ENCODE assay signal across 18 cellular contexts in genomic region chr9:8627944-8628679, GRCh38.
DNase-seq lines count a peak whose midpoint lies in the region; ATAC-seq, FAIRE-seq and TF ChIP-seq lines count a peak whose summit lies in the region.
"Had no signal": no experiment of that assay in that cellular context is flagged by ENCODE, and none has a peak within 500 bp of the region (broad histone marks: within the 10 kb centered on the region; RNA-seq: fewer than 3 reads in every experiment).

No MANE protein-coding gene starts in this region.

- peak; percentile 72 for FAIRE-seq in keratinocyte (lab: Jason Lieb, UNC)
- FAIRE-seq: K562 had no signal

- peak overlapping the region; percentile 44 for H3K4me2 ChIP-seq in keratinocyte (ENCODE audit: control insufficient read depth, extremely low read depth, insufficient read depth, low read depth, low read length)

- no peaks in the 10 kb centered on the region for H3K9me1 ChIP-seq in keratinocyte (ENCODE audit: control insufficient read depth, extremely low read depth, insufficient read depth, low read length)

- H2AFZ ChIP-seq in keratinocyte (ENCODE audit: control insufficient read depth, low read length), result peak overlapping the region; percentile 76

- no peaks in the 10 kb centered on the region for H3K36me3 Mint-ChIP-seq in T-helper 17 cell (ENCODE audit: low read depth)
- H3K36me3 Mint-ChIP-seq: activated naive CD8-positive, alpha-beta T cell treated with anti-CD3 and anti-CD28 coated beads for 36 hours; CD4-positive, CD25-positive, alpha-beta regulatory T cell had no signal

- DNase-seq in NCI-H1436 (lab: John Stamatoyannopoulos, UW) (peak; percentile 5), NCI-H1436 treated with DMSO at 0.1 percent for 48 hours (lab: John Stamatoyannopoulos, UW) (no peak), RWPE1 (ENCODE audit: low spot score) (peak; percentile 2), keratinocyte (ENCODE audit: low read depth, low spot score) (peak; percentile 38), thoracic aorta (ENCODE audit: low spot score) (no peak), T-helper 17 cell (no peak)
- DNase-seq in stimulated activated CD8-positive, alpha-beta memory T cell treated with anti-CD3 and anti-CD28 coated beads, Interleukin-4, amount 100 ng/mL, for 48 hours, result no peak
- DNase-seq: 8988T; activated CD4-positive, alpha-beta T cell treated with anti-CD3 and anti-CD28 coated beads, Interleukin-2, amount 10 ng/mL, durations not matched to agents 24 days and 14 days; activated naive CD8-positive, alpha-beta T cell treated with anti-CD3 and anti-CD28 coated beads for 36 hours; activated T-cell treated with anti-CD3 and anti-CD28 coated beads, Interleukin-2, amount 50 U/mL, for 24 hours; CD4-positive, CD25-positive, alpha-beta regulatory T cell; EL; posterior cingulate gyrus; SJCRH30 had no signal

- dilution Hi-C loops in keratinocyte (cut with MboI; ENCODE audit: extremely low pct_ligation_motif_present, low sequenced_read_pairs), result no loop called here

- H3K27me3 Mint-ChIP-seq in T-helper 17 cell, result peaks cover 11% of the 10 kb centered on the region
- H3K27me3 Mint-ChIP-seq: activated CD4-positive, alpha-beta T cell treated with anti-CD3 and anti-CD28 coated beads, Interleukin-2, amount 10 ng/mL, durations not matched to agents 24 days and 14 days; activated naive CD8-positive, alpha-beta T cell treated with anti-CD3 and anti-CD28 coated beads for 36 hours; activated T-cell treated with anti-CD3 and anti-CD28 coated beads, Interleukin-2, amount 50 U/mL, for 24 hours; CD4-positive, CD25-positive, alpha-beta regulatory T cell had no signal

- H3K27me3 ChIP-seq in keratinocyte (ENCODE audit: control insufficient read depth, extremely low read depth, insufficient read depth, low read length) (no peaks in the 10 kb centered on the region), thoracic aorta (replicated peaks; ENCODE audit: insufficient read depth) (no peaks in the 10 kb centered on the region)
- H3K27me3 ChIP-seq: SJCRH30, suprapubic skin had no signal

- no peaks in the 10 kb centered on the region for H3K79me2 ChIP-seq in keratinocyte (ENCODE audit: control insufficient read depth, insufficient read depth, low read length)

- no peaks in the 10 kb centered on the region for H3K4me1 Mint-ChIP-seq in T-helper 17 cell
- H3K4me1 Mint-ChIP-seq: activated CD4-positive, alpha-beta T cell treated with anti-CD3 and anti-CD28 coated beads, Interleukin-2, amount 10 ng/mL, durations not matched to agents 24 days and 14 days; activated naive CD8-positive, alpha-beta T cell treated with anti-CD3 and anti-CD28 coated beads for 36 hours; CD4-positive, CD25-positive, alpha-beta regulatory T cell had no signal

- H3K27ac ChIP-seq in RWPE1 (no peak overlapping the region), keratinocyte (ENCODE audit: control insufficient read depth, insufficient read depth, low read length) (peak overlapping the region; percentile 30), thoracic aorta (peak overlapping the region; percentile 9 to 39)
- H3K27ac ChIP-seq: SJCRH30, suprapubic skin had no signal

- TF ChIP-seq CTCF in RWPE1 (conservative IDR thresholded peaks at IDR 0.05; ENCODE audit: low read depth) (no peak), keratinocyte (optimal IDR thresholded peaks at IDR 0.05 in 1 of 3, IDR thresholded peaks at IDR 0.05 in 1 of 3, conservative IDR thresholded peaks at IDR 0.05 in 1 of 3; ENCODE audit: extremely low read depth in 1 of 3, insufficient read depth in 2 of 3, low read length in 3 of 3) (no peak), thoracic aorta (IDR thresholded peaks at IDR 0.05) (no peak)

- H3K36me3 ChIP-seq in keratinocyte (ENCODE audit: control insufficient read depth in 2 of 2, extremely low read depth in 1 of 2, insufficient read depth in 2 of 2, low read length in 2 of 2) (no peaks in the 10 kb centered on the region), thoracic aorta (no peaks in the 10 kb centered on the region)
- H3K36me3 ChIP-seq: SJCRH30, suprapubic skin had no signal

- ATAC-seq in thoracic aorta (ENCODE audit: insufficient number of reproducible peaks, low FRiP score, low read depth) (no peak), GM18873 (IDR thresholded peaks at IDR 0.05; ENCODE audit: low FRiP score, unreplicated experiment) (no peak), T-helper 17 cell (no peak)
- ATAC-seq: K562 had no signal

- H3K4me3 Mint-ChIP-seq in T-helper 17 cell, result no peak overlapping the region
- H3K4me3 Mint-ChIP-seq: activated CD4-positive, alpha-beta T cell treated with anti-CD3 and anti-CD28 coated beads, Interleukin-2, amount 10 ng/mL, durations not matched to agents 24 days and 14 days; activated naive CD8-positive, alpha-beta T cell treated with anti-CD3 and anti-CD28 coated beads for 36 hours; activated T-cell treated with anti-CD3 and anti-CD28 coated beads, Interleukin-2, amount 50 U/mL, for 24 hours; CD4-positive, CD25-positive, alpha-beta regulatory T cell had no signal

- H3K9ac ChIP-seq in keratinocyte (ENCODE audit: control insufficient read depth, extremely low read depth, insufficient read depth, low read length), result no peak overlapping the region

- no peaks in the 10 kb centered on the region for H4K20me1 ChIP-seq in keratinocyte (ENCODE audit: control insufficient read depth, extremely low read depth, insufficient read depth, low read length)

- peaks cover 11% of the 10 kb centered on the region for H3K4me1 ChIP-seq in keratinocyte (ENCODE audit: control insufficient read depth, extremely low read depth, insufficient read depth, low read length)
- peaks cover 11 to 43% of the 10 kb centered on the region in 2 donors for H3K4me1 ChIP-seq in thoracic aorta (ENCODE audit: control insufficient read depth in 1 of 2, low read depth in 2 of 2)
- H3K4me1 ChIP-seq: SJCRH30, suprapubic skin had no signal

- no peaks in the 10 kb centered on the region for H3K9me3 ChIP-seq in keratinocyte (ENCODE audit: control insufficient read depth, low read depth, low read length)
- H3K9me3 ChIP-seq in thoracic aorta, result no peaks in the 10 kb centered on the region
- H3K9me3 ChIP-seq in T-helper 17 cell (ENCODE audit: control insufficient read depth, low read length, poor library complexity, severe bottlenecking), result no peaks in the 10 kb centered on the region
- H3K9me3 ChIP-seq: SJCRH30, suprapubic skin had no signal

- POLR2A ChIA-PET in RWPE1 (lab: Yijun Ruan, JAX; ENCODE audit: low non-redundant PET), result no interaction called here

- no peak overlapping the region for H3K27ac Mint-ChIP-seq in T-helper 17 cell
- H3K27ac Mint-ChIP-seq: activated CD4-positive, alpha-beta T cell treated with anti-CD3 and anti-CD28 coated beads, Interleukin-2, amount 10 ng/mL, durations not matched to agents 24 days and 14 days; activated naive CD8-positive, alpha-beta T cell treated with anti-CD3 and anti-CD28 coated beads for 36 hours; activated T-cell treated with anti-CD3 and anti-CD28 coated beads, Interleukin-2, amount 50 U/mL, for 24 hours; CD4-positive, CD25-positive, alpha-beta regulatory T cell had no signal

- CTCF ChIA-PET in RWPE1 (lab: Yijun Ruan, JAX), result no interaction called here

- H3K4me3 ChIP-seq in keratinocyte (ENCODE audit: control insufficient read depth in 2 of 3, extremely low read depth in 1 of 3, insufficient read depth in 2 of 3, low read depth in 1 of 3, low read length in 3 of 3), result peak overlapping the region in 1 of 3 experiments; percentile 9
- H3K4me3 ChIP-seq in thoracic aorta, result no peak overlapping the region
- H3K4me3 ChIP-seq: K562, SJCRH30, suprapubic skin had no signal

Comparison
In these comparisons a context has a peak if more than half of its experiments do, and no peak if none do; other contexts are left out.
1. DNase-seq: peak in NCI-H1436 (single experiment), RWPE1 (single experiment) and keratinocyte (single experiment); none in NCI-H1436 treated with DMSO at 0.1 percent for 48 hours (single experiment), thoracic aorta (single experiment), stimulated activated CD8-positive, alpha-beta memory T cell treated with anti-CD3 and anti-CD28 coated beads, Interleukin-4, amount 100 ng/mL, for 48 hours (single experiment) and T-helper 17 cell (0 of 3).